ENCODE assay signal across 6 cellular contexts in the genomic region with DNA sequence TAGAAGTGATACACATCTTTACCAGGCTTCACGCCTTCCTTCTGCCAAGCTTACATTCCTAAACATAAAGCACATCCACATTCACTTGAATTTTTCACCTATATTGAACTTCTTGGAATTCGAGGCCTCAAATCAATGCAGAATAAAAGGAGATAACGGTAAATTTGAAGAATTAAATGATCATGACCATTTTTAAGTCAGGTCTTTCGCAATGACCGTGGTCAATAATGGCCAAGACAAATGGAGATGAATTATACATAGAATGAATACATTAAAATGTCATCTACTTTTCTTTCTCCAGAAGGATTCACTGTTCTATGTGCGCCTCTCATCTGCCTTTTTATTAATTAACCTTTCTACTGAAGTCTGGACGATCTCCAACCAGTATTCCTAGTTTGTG.
"Had no signal": no experiment of that assay in that cellular context is flagged by ENCODE, and none has a peak within 500 bp of the region (broad histone marks: within the 10 kb centered on the region; RNA-seq: fewer than 3 reads in every experiment).

No MANE protein-coding gene starts in this region.

- H3K4me2 ChIP-seq: GM23338 had no signal

- H2AFZ ChIP-seq: GM23338 had no signal

- H3K4me1 ChIP-seq: HAP-1 had no signal

- H3K4me3 ChIP-seq: GM23338, HAP-1 had no signal

- ATAC-seq: GM23338 had no signal

- H3K36me3 ChIP-seq: HAP-1 had no signal

- DNase-seq: H7, IMR-90, KG1 had no signal

- H3K9me3 ChIP-seq: HAP-1 had no signal

- H3K27ac ChIP-seq: HL-60 had no signal
